ENCODE assay signal across 1 cellular context in genomic region chr18:11908182-11909080, GRCh38.
TF ChIP-seq lines count a peak whose summit lies in the region.

MPPE1 (minus strand) TSS chr18:11908317; CDS start chr18:11897264, 11,053 bp downstream.

TF ChIP-seq in HepG2, 621 proteins besides CTCF, POLR2A, EP300 and RAD21 (continued from another document and continues in another):
- no peak for TF ChIP-seq ZNF597 (CRISPR knock-in tag; IDR thresholded peaks at IDR 0.05)
- 0 out of 2 replicates have a peak, but pooled peaks have one; percentile 33 for TF ChIP-seq ZBED4 (CRISPR knock-in tag; IDR thresholded peaks at IDR 0.05; ENCODE audit: borderline replicate concordance)
- TF ChIP-seq ZBTB43 (CRISPR knock-in tag; conservative IDR thresholded peaks at IDR 0.05): no peak
- TF ChIP-seq ZNF644 (CRISPR knock-in tag; IDR thresholded peaks at IDR 0.05; ENCODE audit: low read depth): no peak
- no peak for TF ChIP-seq TOPORS (CRISPR knock-in tag; IDR thresholded peaks at IDR 0.05)
- TF ChIP-seq DNMT3B (CRISPR knock-in tag; conservative IDR thresholded peaks at IDR 0.05): peak; percentile 49; the same call in 1 of the 2 replicates
- TF ChIP-seq ZNF34 (CRISPR knock-in tag; IDR thresholded peaks at IDR 0.05; ENCODE audit: borderline replicate concordance): no peak
- TF ChIP-seq JUND (CRISPR knock-in tag; IDR thresholded peaks at IDR 0.05): no peak
- TF ChIP-seq TFDP1 (CRISPR knock-in tag; IDR thresholded peaks at IDR 0.05; ENCODE audit: borderline replicate concordance): peak; percentile 67; the same call in 1 of the 2 replicates
- no peak; the same call in 1 of the 2 replicates for TF ChIP-seq CSRNP1 (CRISPR knock-in tag; IDR thresholded peaks at IDR 0.05)
- TF ChIP-seq ZNF160 (CRISPR knock-in tag; IDR thresholded peaks at IDR 0.05): no peak
- TF ChIP-seq ZNF326 (CRISPR knock-in tag; IDR thresholded peaks at IDR 0.05; ENCODE audit: borderline replicate concordance): no peak
- no peak for TF ChIP-seq KIAA2018 (CRISPR knock-in tag; IDR thresholded peaks at IDR 0.05; ENCODE audit: borderline replicate concordance)
- no peak for TF ChIP-seq ZNF660 (CRISPR knock-in tag; IDR thresholded peaks at IDR 0.05; ENCODE audit: borderline replicate concordance, low read depth)
- TF ChIP-seq ZNF17 (CRISPR knock-in tag; IDR thresholded peaks at IDR 0.05): no peak
- peak; percentile 58; the same call in 1 of the 2 replicates for TF ChIP-seq SAFB2 (CRISPR knock-in tag; IDR thresholded peaks at IDR 0.05; ENCODE audit: borderline replicate concordance, low read depth)
- TF ChIP-seq CENPX (CRISPR knock-in tag; IDR thresholded peaks at IDR 0.05): no peak
- no peak for TF ChIP-seq ZNF709 (CRISPR knock-in tag; IDR thresholded peaks at IDR 0.05)
- peak; percentile 67; the same call in 1 of the 2 replicates for TF ChIP-seq IRX3 (CRISPR knock-in tag; IDR thresholded peaks at IDR 0.05; ENCODE audit: borderline replicate concordance, low read depth)
- peak; percentile 8; the same call in 1 of the 2 replicates for TF ChIP-seq MAZ (IDR thresholded peaks at IDR 0.05; ENCODE audit: borderline replicate concordance, low read depth, low read length)
- no peak; the same call in 1 of the 2 replicates for TF ChIP-seq MAZ (CRISPR knock-in tag; IDR thresholded peaks at IDR 0.05; ENCODE audit: low read depth)
- no peak for TF ChIP-seq ZKSCAN8 (CRISPR knock-in tag; IDR thresholded peaks at IDR 0.05; ENCODE audit: borderline replicate concordance)
- TF ChIP-seq ZSCAN22 (CRISPR knock-in tag; IDR thresholded peaks at IDR 0.05): no peak
- TF ChIP-seq WIZ (CRISPR knock-in tag; IDR thresholded peaks at IDR 0.05): 0 out of 2 replicates have a peak, but pooled peaks have one; percentile 71
- TF ChIP-seq ZNF513 (CRISPR knock-in tag; conservative IDR thresholded peaks at IDR 0.05): no peak
- TF ChIP-seq STAT5B (CRISPR knock-in tag; IDR thresholded peaks at IDR 0.05): no peak
- TF ChIP-seq YY1 (IDR thresholded peaks at IDR 0.05; ENCODE audit: insufficient read depth, insufficient replicate concordance, low read depth, low read length): peak; percentile 31
- TF ChIP-seq NFRKB (IDR thresholded peaks at IDR 0.05): no peak
- TF ChIP-seq SALL2 (CRISPR knock-in tag; IDR thresholded peaks at IDR 0.05): peak; percentile 31; the same call in 1 of the 2 replicates
- no peak for TF ChIP-seq SNAPC5 (CRISPR knock-in tag; IDR thresholded peaks at IDR 0.05; ENCODE audit: borderline replicate concordance)
- no peak for TF ChIP-seq PLRG1 (conservative IDR thresholded peaks at IDR 0.05)
- no peak for TF ChIP-seq ZNF589 (CRISPR knock-in tag; conservative IDR thresholded peaks at IDR 0.05)
- TF ChIP-seq ZSCAN31 (CRISPR knock-in tag; IDR thresholded peaks at IDR 0.05; ENCODE audit: low read depth): peak; percentile 74; the same call in 1 of the 2 replicates
- TF ChIP-seq ZNF451 (CRISPR knock-in tag; IDR thresholded peaks at IDR 0.05): 0 out of 2 replicates have a peak, but pooled peaks have one; percentile 64
- TF ChIP-seq ZNF772 (CRISPR knock-in tag; IDR thresholded peaks at IDR 0.05): 0 out of 2 replicates have a peak, but pooled peaks have one; percentile 45
- no peak for TF ChIP-seq CBX1 (IDR thresholded peaks at IDR 0.05; ENCODE audit: low read depth)
